10 cellular contexts compared by ENCODE assay signal in genomic region chr20:62898970-62899632, GRCh38. TPM values are rescaled to one million over a fixed set of nuclear protein-coding genes. Genes with fewer than 3 reads are reported as not detected.
A peak's percentile ranks its signal among the peaks of the same experiment; 100 is the strongest.
DNase-seq lines count a peak whose midpoint lies in the region; ATAC-seq, FAIRE-seq and TF ChIP-seq lines count a peak whose summit lies in the region.
"Had no signal": no experiment of that assay in that cellular context is flagged by ENCODE, and none has a peak within 500 bp of the region (broad histone marks: within the 10 kb centered on the region; RNA-seq: fewer than 3 reads in every experiment).

No MANE protein-coding gene starts in this region.

- POLR2A ChIA-PET in CD8-positive, alpha-beta T cell (lab: Charles Lee), result interaction anchor here (0.7 to 3.3 kb wide), 5 partner anchors 8 to 23 kb away, joined by 3 to 15 read pairs (median 4); no protein-coding TSS in a partner anchor

- CTCF ChIA-PET in CD8-positive, alpha-beta T cell (lab: Charles Lee), result interaction anchor here (0.7 to 8.7 kb wide), 17 partner anchors 8 to 157 kb away, joined by 3 to 157 read pairs (median 6); partner anchors contain the start of gene BHLHE23

- FAIRE-seq in small intestine (lab: Jason Lieb, UNC), result no peak

- H3K4me3 ChIP-seq in OCI-LY1 (ENCODE audit: low read depth, low read length, poor library complexity, severe bottlenecking), result no peak overlapping the region
- H3K4me3 ChIP-seq in CD8-positive, alpha-beta T cell (ENCODE audit: low read depth, low read length), result no peak overlapping the region
- no peak overlapping the region for H3K4me3 ChIP-seq in small intestine (ENCODE audit: low read depth in 1 of 2, low read length in 2 of 2)
- H3K4me3 ChIP-seq: SJSA1 had no signal

- TF ChIP-seq CTCF in natural killer cell (IDR thresholded peaks at IDR 0.05) (no peak), OCI-LY1 (IDR thresholded peaks at IDR 0.05; ENCODE audit: low read length) (no peak), glutamatergic neuron (IDR thresholded peaks at IDR 0.05; ENCODE audit: partially characterized antibody, unreplicated experiment) (no peak)
- TF ChIP-seq CTCF in CD8-positive, alpha-beta T cell (IDR thresholded peaks at IDR 0.05), result no peak

- H3K9me2 ChIP-seq in OCI-LY1 (ENCODE audit: low read depth, low read length), result no peaks in the 10 kb centered on the region

- H3K9me3 Mint-ChIP-seq in natural killer cell treated with Interleukin-12 subunit alpha and Interleukin-12 subunit beta and Interleukin-15 and Interleukin-18, amount 100 ng/mL, for 72 hours, result no peaks in the 10 kb centered on the region
- H3K9me3 Mint-ChIP-seq in natural killer cell (no peaks in the 10 kb centered on the region), glutamatergic neuron (ENCODE audit: unreplicated experiment) (peaks cover 18% of the 10 kb centered on the region)
- H3K9me3 Mint-ChIP-seq in CD8-positive, alpha-beta T cell, result no peaks in the 10 kb centered on the region

- no peaks in the 10 kb centered on the region for H3K79me2 ChIP-seq in OCI-LY1 (ENCODE audit: insufficient read depth, low read length)

- 0 out of 2 replicates have a peak overlapping the region, but pooled peaks have one; percentile 2 for H3K9ac ChIP-seq in OCI-LY1 (ENCODE audit: low read length)

- H3K27me3 ChIP-seq in OCI-LY1 (ENCODE audit: insufficient read depth, low read length) (no peaks in the 10 kb centered on the region), small intestine (ENCODE audit: control insufficient read depth in 2 of 2, insufficient read depth in 2 of 2, low read length in 2 of 2) (no peaks in the 10 kb centered on the region)
- H3K27me3 ChIP-seq in CD8-positive, alpha-beta T cell (ENCODE audit: insufficient read depth, low read length), result no peaks in the 10 kb centered on the region
- H3K27me3 ChIP-seq: SJSA1 had no signal

- H3K4me1 ChIP-seq in OCI-LY1 (ENCODE audit: insufficient read depth, low read length, severe bottlenecking) (peaks cover 26% of the 10 kb centered on the region), small intestine (ENCODE audit: control insufficient read depth in 2 of 2, insufficient read depth in 1 of 2, low read depth in 1 of 2, low read length in 1 of 2) (peaks cover 3 to 4% of the 10 kb centered on the region in 2 donors)
- peaks cover 23% of the 10 kb centered on the region for H3K4me1 ChIP-seq in CD8-positive, alpha-beta T cell (ENCODE audit: insufficient read depth, low read length)

- H3K4me2 ChIP-seq in OCI-LY1 (ENCODE audit: low read length), result no peak overlapping the region

- peak in 1 of 2 donors; percentile 59 for ATAC-seq in natural killer cell treated with Interleukin-12 subunit alpha and Interleukin-12 subunit beta and Interleukin-15 and Interleukin-18, amount 100 ng/mL, for 72 hours
- ATAC-seq in natural killer cell (no peak), HG03469 (IDR thresholded peaks at IDR 0.05; ENCODE audit: unreplicated experiment) (no peak)
- ATAC-seq in CD8-positive, alpha-beta T cell, result no peak

- peak overlapping the region in 1 of 2 donors; percentile 41 for H3K27ac Mint-ChIP-seq in natural killer cell treated with Interleukin-12 subunit alpha and Interleukin-12 subunit beta and Interleukin-15 and Interleukin-18, amount 100 ng/mL, for 72 hours
- peak overlapping the region in 1 of 2 donors; percentile 77 for H3K27ac Mint-ChIP-seq in natural killer cell
- no peak overlapping the region for H3K27ac Mint-ChIP-seq in glutamatergic neuron (ENCODE audit: unreplicated experiment)
- no peak overlapping the region for H3K27ac Mint-ChIP-seq in CD8-positive, alpha-beta T cell

- H4K20me1 ChIP-seq in OCI-LY1 (ENCODE audit: insufficient read depth, low read length), result no peaks in the 10 kb centered on the region

- H3K9me3 ChIP-seq in OCI-LY1 (ENCODE audit: low read length) (no peaks in the 10 kb centered on the region), small intestine (ENCODE audit: control insufficient read depth, low read depth) (no peaks in the 10 kb centered on the region)
- no peaks in the 10 kb centered on the region for H3K9me3 ChIP-seq in CD8-positive, alpha-beta T cell (ENCODE audit: low read length)
- H3K9me3 ChIP-seq: SJSA1 had no signal

- peaks cover 20 to 29% of the 10 kb centered on the region in 2 donors for H3K4me1 Mint-ChIP-seq in natural killer cell treated with Interleukin-12 subunit alpha and Interleukin-12 subunit beta and Interleukin-15 and Interleukin-18, amount 100 ng/mL, for 72 hours (ENCODE audit: low read depth in 2 of 2)
- H3K4me1 Mint-ChIP-seq in natural killer cell, result peaks cover 25 to 28% of the 10 kb centered on the region in 2 donors
- peaks cover 43% of the 10 kb centered on the region for H3K4me1 Mint-ChIP-seq in glutamatergic neuron (ENCODE audit: low read depth, unreplicated experiment)
- H3K4me1 Mint-ChIP-seq in CD8-positive, alpha-beta T cell (ENCODE audit: low read depth), result peaks cover 30% of the 10 kb centered on the region

- H3K4me3 Mint-ChIP-seq in natural killer cell treated with Interleukin-12 subunit alpha and Interleukin-12 subunit beta and Interleukin-15 and Interleukin-18, amount 100 ng/mL, for 72 hours, result peak overlapping the region; percentile 69
- H3K4me3 Mint-ChIP-seq in natural killer cell, result no peak overlapping the region
- peak overlapping the region; percentile 79 for H3K4me3 Mint-ChIP-seq in glutamatergic neuron (ENCODE audit: unreplicated experiment)
- no peak overlapping the region for H3K4me3 Mint-ChIP-seq in CD8-positive, alpha-beta T cell

- H2AFZ ChIP-seq in OCI-LY1 (ENCODE audit: low read length), result no peak overlapping the region

- H3F3A ChIP-seq in OCI-LY1 (ENCODE audit: insufficient read depth, low read length), result 0 out of 2 replicates have a peak, but pooled peaks cover 3% of the 10 kb centered on the region

- H3K27ac ChIP-seq in OCI-LY1 (ENCODE audit: low read depth, low read length, poor library complexity, severe bottlenecking), result no peak overlapping the region
- H3K27ac ChIP-seq in CD8-positive, alpha-beta T cell (ENCODE audit: low read depth, low read length), result no peak overlapping the region
- H3K27ac ChIP-seq in small intestine (ENCODE audit: low read depth in 1 of 2, low read length in 1 of 2), result peak overlapping the region in 1 of 2 donors; percentile 68
- H3K27ac ChIP-seq: SJSA1 had no signal

- intact Hi-C loops in natural killer cell (cut with micrococcal nuclease), result no loop called here
- intact Hi-C loops in CD8-positive, alpha-beta T cell (cut with DNase I, micrococcal nuclease), result loop anchor here in 1 of 2 experiments (5.0 kb wide), 1 partner anchor 232 kb away; no protein-coding TSS in a partner anchor

- peaks cover 15% of the 10 kb centered on the region for H3K36me3 Mint-ChIP-seq in natural killer cell treated with Interleukin-12 subunit alpha and Interleukin-12 subunit beta and Interleukin-15 and Interleukin-18, amount 100 ng/mL, for 72 hours
- peaks cover 7% of the 10 kb centered on the region for H3K36me3 Mint-ChIP-seq in natural killer cell
- no peaks in the 10 kb centered on the region for H3K36me3 Mint-ChIP-seq in glutamatergic neuron (ENCODE audit: unreplicated experiment)
- H3K36me3 Mint-ChIP-seq in CD8-positive, alpha-beta T cell, result peaks cover 51% of the 10 kb centered on the region

- no peaks in the 10 kb centered on the region for H3K27me3 Mint-ChIP-seq in natural killer cell treated with Interleukin-12 subunit alpha and Interleukin-12 subunit beta and Interleukin-15 and Interleukin-18, amount 100 ng/mL, for 72 hours
- H3K27me3 Mint-ChIP-seq in natural killer cell (ENCODE audit: low read depth in 2 of 2) (no peaks in the 10 kb centered on the region), glutamatergic neuron (ENCODE audit: unreplicated experiment) (peaks cover 9% of the 10 kb centered on the region)
- H3K27me3 Mint-ChIP-seq in CD8-positive, alpha-beta T cell (ENCODE audit: low read depth), result no peaks in the 10 kb centered on the region

- DNase-seq in natural killer cell treated with Interleukin-12 subunit alpha and Interleukin-12 subunit beta and Interleukin-15 and Interleukin-18, amount 100 ng/mL, for 72 hours (ENCODE audit: low spot score), result no peak
- DNase-seq in natural killer cell (no peak), glutamatergic neuron (no peak), middle frontal gyrus (ENCODE audit: extremely low spot score, low spot score) (no peak), small intestine (no peak)
- DNase-seq in CD8-positive, alpha-beta T cell, result no peak

- WGBS in small intestine, 3 donors, result 6 to 29% (median 11%) methylated on average over 16 of the region's 16 CpGs

- peaks cover 69% of the 10 kb centered on the region for H3K36me3 ChIP-seq in OCI-LY1 (ENCODE audit: insufficient read depth, low read length)
- peaks cover 48% of the 10 kb centered on the region for H3K36me3 ChIP-seq in CD8-positive, alpha-beta T cell (ENCODE audit: insufficient read depth, low read length)
- H3K36me3 ChIP-seq in small intestine (ENCODE audit: control insufficient read depth in 2 of 2, insufficient read depth in 2 of 2, low read length in 2 of 2), result peaks cover 16 to 21% of the 10 kb centered on the region in 2 donors

RNA-seq across cellular contexts. Expression of gene DIDO1, which starts 27.2 kb away (rescaled TPM):
- 10 to 100 TPM; 57.6 to 81.1 TPM for total RNA-seq in natural killer cell treated with Interleukin-12 subunit alpha and Interleukin-12 subunit beta and Interleukin-15 and Interleukin-18, amount 100 ng/mL, for 72 hours
- total RNA-seq in natural killer cell (100 to 1,000 TPM in 1 of 3 donors, 10 to 100 TPM in 2; 79.5 to 116 (median 83.4) TPM), glutamatergic neuron (ENCODE audit: unreplicated experiment) (77.8 TPM)
- total RNA-seq in CD8-positive, alpha-beta T cell, result 10 to 100 TPM; 44.7 to 46.6 TPM
- 10 to 100 TPM; 11.6 to 19.2 (median 12.3) TPM for polyA plus RNA-seq in small intestine

RNA-seq across cellular contexts. Expression of gene TCFL5, which starts 37.5 kb away (rescaled TPM):
- 1 to 10 TPM; 4.1 to 5.9 TPM for total RNA-seq in natural killer cell treated with Interleukin-12 subunit alpha and Interleukin-12 subunit beta and Interleukin-15 and Interleukin-18, amount 100 ng/mL, for 72 hours
- total RNA-seq in natural killer cell (1 to 10 TPM; 5.1 to 8.0 (median 6.4) TPM), glutamatergic neuron (ENCODE audit: unreplicated experiment) (12.6 TPM)
- total RNA-seq in CD8-positive, alpha-beta T cell, result 1 to 10 TPM; 4.3 to 4.8 TPM
- polyA plus RNA-seq in small intestine, result 1 to 10 TPM; 4.5 to 5.7 (median 4.7) TPM

RNA-seq across cellular contexts. Expression of gene GID8, which starts 38.8 kb away (rescaled TPM):
- 10 to 100 TPM; 34.9 to 35.5 TPM for total RNA-seq in natural killer cell treated with Interleukin-12 subunit alpha and Interleukin-12 subunit beta and Interleukin-15 and Interleukin-18, amount 100 ng/mL, for 72 hours
- total RNA-seq in natural killer cell (10 to 100 TPM; 45.1 to 60.1 (median 53.1) TPM), glutamatergic neuron (ENCODE audit: unreplicated experiment) (57.8 TPM)
- 10 to 100 TPM; 48.7 to 48.8 TPM for total RNA-seq in CD8-positive, alpha-beta T cell
- 10 to 100 TPM; 14.3 to 17.6 (median 16.5) TPM for polyA plus RNA-seq in small intestine

RNA-seq across cellular contexts. Expression of gene SLC17A9, which starts 53.4 kb away (rescaled TPM):
- 100 to 1,000 TPM in 1 of 2 donors, 10 to 100 TPM in 1; 34.9 to 100 TPM for total RNA-seq in natural killer cell treated with Interleukin-12 subunit alpha and Interleukin-12 subunit beta and Interleukin-15 and Interleukin-18, amount 100 ng/mL, for 72 hours
- total RNA-seq in natural killer cell (10 to 100 TPM; 22.3 to 24.0 (median 23.8) TPM), glutamatergic neuron (ENCODE audit: unreplicated experiment) (1.8 TPM)
- total RNA-seq in CD8-positive, alpha-beta T cell, result 10 to 100 TPM; 19.1 to 22.6 TPM
- polyA plus RNA-seq in small intestine, result 1 to 10 TPM in 2 of 3 donors, under 1 TPM in 1; 0.22 to 2.0 (median 1.6) TPM
- total RNA-seq: H4, SJSA1 had no signal

Comparison
In these comparisons a context has a peak if more than half of its experiments do, and no peak if none do; other contexts are left out.
1. H3K4me3 Mint-ChIP-seq: peak in natural killer cell treated with Interleukin-12 subunit alpha and Interleukin-12 subunit beta and Interleukin-15 and Interleukin-18, amount 100 ng/mL, for 72 hours (single experiment) and glutamatergic neuron (single experiment); none in natural killer cell (single experiment) and CD8-positive, alpha-beta T cell (single experiment).